Comparison of ENCODE assay signal across 13 cellular contexts in the genomic region with DNA sequence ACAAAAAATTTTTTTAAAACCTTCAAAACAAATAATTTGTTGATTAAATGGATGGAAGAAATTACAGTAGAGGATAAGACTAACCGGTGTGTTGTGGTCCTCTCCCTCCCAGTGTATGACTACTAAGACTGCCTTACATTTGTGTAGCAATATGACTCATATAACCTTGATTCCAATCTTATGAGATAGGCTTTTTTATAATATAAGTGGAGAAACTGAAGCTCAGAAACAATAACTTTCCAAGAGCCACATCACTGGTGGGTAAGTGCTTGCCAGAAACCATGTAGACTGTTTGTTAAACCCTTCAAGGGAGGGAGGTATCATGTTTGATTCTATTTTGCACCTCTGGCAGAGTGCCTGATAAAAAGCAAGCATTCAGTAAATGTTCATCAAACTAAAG. TPM values are rescaled to one million over a fixed set of nuclear protein-coding genes. Genes with fewer than 3 reads are reported as not detected.
A peak's percentile ranks its signal among the peaks of the same experiment; 100 is the strongest.
DNase-seq lines count a peak whose midpoint lies in the region; ATAC-seq and TF ChIP-seq lines count a peak whose summit lies in the region.
"Had no signal": no experiment of that assay in that cellular context is flagged by ENCODE, and none has a peak within 500 bp of the region (broad histone marks: within the 10 kb centered on the region; RNA-seq: fewer than 3 reads in every experiment).

No MANE protein-coding gene starts in this region.

- H3K9me3 Mint-ChIP-seq in MCF 10A (ENCODE audit: unreplicated experiment) (peaks cover 8% of the 10 kb centered on the region), T-cell (peaks cover 0 to 6% (median 4%) of the 10 kb centered on the region in 3 donors)
- peaks cover 6% of the 10 kb centered on the region for H3K9me3 Mint-ChIP-seq in activated T-helper 1 cell treated with anti-CD3 and anti-CD28 coated beads, Interleukin-12 subunit alpha, Interleukin-12 subunit beta, Interleukin-2, Interleukin-4 antibody, amounts not matched to agents 30 ng/mL and 10 ng/mL and 1 ng/mL, durations not matched to agents 14 hours and 24 hours and 36 hours
- H3K9me3 Mint-ChIP-seq: stimulated activated naive CD8-positive, alpha-beta T cell treated with anti-CD3 and anti-CD28 coated beads, Interleukin-15, Interleukin-2, amounts not matched to agents 100 ng/mL and 50 ng/mL, for 24 hours had no signal

- no peaks in the 10 kb centered on the region for H3K27me3 Mint-ChIP-seq in MCF 10A (ENCODE audit: insufficient read depth, unreplicated experiment)
- no peaks in the 10 kb centered on the region for H3K27me3 Mint-ChIP-seq in T-cell
- H3K27me3 Mint-ChIP-seq in activated T-helper 1 cell treated with anti-CD3 and anti-CD28 coated beads, Interleukin-12 subunit alpha, Interleukin-12 subunit beta, Interleukin-2, Interleukin-4 antibody, amounts not matched to agents 30 ng/mL and 10 ng/mL and 1 ng/mL, durations not matched to agents 14 hours and 24 hours and 36 hours (ENCODE audit: insufficient read depth) = no peaks in the 10 kb centered on the region
- H3K27me3 Mint-ChIP-seq: stimulated activated naive CD8-positive, alpha-beta T cell treated with anti-CD3 and anti-CD28 coated beads, Interleukin-15, Interleukin-2, amounts not matched to agents 100 ng/mL and 50 ng/mL, for 24 hours had no signal

- intact Hi-C loops in MCF 10A (cut with micrococcal nuclease) = loop anchor here (2.0 kb wide), 1 partner anchor 157 kb away; a partner anchor contains a TSS
- intact Hi-C loops in breast epithelium (cut with DNase I; ENCODE audit: low total_unique reads) = no loop called here
- intact Hi-C loops in upper lobe of right lung (cut with DNase I) = no loop called here
- intact Hi-C loops in activated T-helper 1 cell treated with anti-CD3 and anti-CD28 coated beads, Interleukin-12 subunit alpha, Interleukin-12 subunit beta, Interleukin-2, Interleukin-4 antibody, amounts not matched to agents 30 ng/mL and 10 ng/mL and 1 ng/mL, durations not matched to agents 14 hours and 24 hours and 36 hours (cut with micrococcal nuclease) = no loop called here

- DNase-seq in MCF 10A (ENCODE audit: unreplicated experiment) = peak; percentile 50
- DNase-seq in breast epithelium (ENCODE audit: low spot score in 2 of 2) = no peak
- DNase-seq in SJSA1 (ENCODE audit: low read depth in 1 of 2, low spot score in 2 of 2) = peak; percentile 50 to 85
- peak; percentile 89 for DNase-seq in fibroblast of mammary gland (ENCODE audit: low read depth)
- no peak for DNase-seq in upper lobe of right lung
- DNase-seq in activated effector memory CD4-positive, alpha-beta T cell treated with anti-CD3 and anti-CD28 coated beads, Interleukin-2, amount 50 U/mL, for 16 hours = no peak
- DNase-seq in T-cell = no peak
- DNase-seq in activated T-helper 1 cell treated with anti-CD3 and anti-CD28 coated beads, Interleukin-12 subunit alpha, Interleukin-12 subunit beta, Interleukin-2, Interleukin-4 antibody, amounts not matched to agents 30 ng/mL and 10 ng/mL and 1 ng/mL, durations not matched to agents 14 hours and 24 hours and 36 hours (ENCODE audit: low spot score) = no peak

- CTCF ChIA-PET in MCF 10A (lab: Yijun Ruan, JAX) = no interaction called here
- CTCF ChIA-PET in T-cell (lab: Charles Lee) = interaction anchor here in 1 of 2 donors (1.7 kb wide), 1 partner anchor 9 kb away, joined by 4 read pairs; no protein-coding TSS in a partner anchor

- H3K27ac Mint-ChIP-seq in MCF 10A (ENCODE audit: low read depth, unreplicated experiment) (no peak overlapping the region), T-cell (no peak overlapping the region)
- no peak overlapping the region for H3K27ac Mint-ChIP-seq in activated T-helper 1 cell treated with anti-CD3 and anti-CD28 coated beads, Interleukin-12 subunit alpha, Interleukin-12 subunit beta, Interleukin-2, Interleukin-4 antibody, amounts not matched to agents 30 ng/mL and 10 ng/mL and 1 ng/mL, durations not matched to agents 14 hours and 24 hours and 36 hours
- H3K27ac Mint-ChIP-seq: stimulated activated naive CD8-positive, alpha-beta T cell treated with anti-CD3 and anti-CD28 coated beads, Interleukin-15, Interleukin-2, amounts not matched to agents 100 ng/mL and 50 ng/mL, for 24 hours had no signal

- no peaks in the 10 kb centered on the region for H3K36me3 ChIP-seq in breast epithelium
- peaks cover 31% of the 10 kb centered on the region for H3K36me3 ChIP-seq in SJSA1
- no peaks in the 10 kb centered on the region for H3K36me3 ChIP-seq in upper lobe of right lung

- peaks cover 17% of the 10 kb centered on the region for H3K36me3 Mint-ChIP-seq in MCF 10A (ENCODE audit: insufficient read depth, unreplicated experiment)
- H3K36me3 Mint-ChIP-seq in T-cell = peaks cover 12% of the 10 kb centered on the region
- H3K36me3 Mint-ChIP-seq in activated T-helper 1 cell treated with anti-CD3 and anti-CD28 coated beads, Interleukin-12 subunit alpha, Interleukin-12 subunit beta, Interleukin-2, Interleukin-4 antibody, amounts not matched to agents 30 ng/mL and 10 ng/mL and 1 ng/mL, durations not matched to agents 14 hours and 24 hours and 36 hours (ENCODE audit: low read depth) = peaks cover 17% of the 10 kb centered on the region

- no TSS peak for BruUV-seq in MCF 10A (replicated peaks; lab: Mats Ljungman, UMichigan)

- H3K9me3 ChIP-seq in breast epithelium = no peaks in the 10 kb centered on the region
- no peaks in the 10 kb centered on the region; the same call in 1 of the 2 replicates for H3K9me3 ChIP-seq in SJSA1 (replicated peaks)
- H3K9me3 ChIP-seq in upper lobe of right lung = no peaks in the 10 kb centered on the region
- H3K9me3 ChIP-seq: gastroesophageal sphincter had no signal

- H3K4me1 ChIP-seq in breast epithelium = no peaks in the 10 kb centered on the region
- peaks cover 38% of the 10 kb centered on the region for H3K4me1 ChIP-seq in SJSA1 (replicated peaks)
- H3K4me1 ChIP-seq in upper lobe of right lung = no peaks in the 10 kb centered on the region
- H3K4me1 ChIP-seq: gastroesophageal sphincter had no signal

- H3K4me3 Mint-ChIP-seq in MCF 10A (ENCODE audit: unreplicated experiment) (no peak overlapping the region), T-cell (no peak overlapping the region)
- H3K4me3 Mint-ChIP-seq in activated T-helper 1 cell treated with anti-CD3 and anti-CD28 coated beads, Interleukin-12 subunit alpha, Interleukin-12 subunit beta, Interleukin-2, Interleukin-4 antibody, amounts not matched to agents 30 ng/mL and 10 ng/mL and 1 ng/mL, durations not matched to agents 14 hours and 24 hours and 36 hours = no peak overlapping the region
- H3K4me3 Mint-ChIP-seq: CD14-positive monocyte; stimulated activated naive CD8-positive, alpha-beta T cell treated with anti-CD3 and anti-CD28 coated beads, Interleukin-15, Interleukin-2, amounts not matched to agents 100 ng/mL and 50 ng/mL, for 24 hours; WTC11 had no signal

- TF ChIP-seq CTCF in MCF 10A (IDR thresholded peaks at IDR 0.05; ENCODE audit: unreplicated experiment) = no peak
- no peak for TF ChIP-seq CTCF in breast epithelium (IDR thresholded peaks at IDR 0.05)
- TF ChIP-seq CTCF in fibroblast of mammary gland (conservative IDR thresholded peaks at IDR 0.05; ENCODE audit: control insufficient read depth, insufficient read depth, low read depth, low read length) = no peak
- no peak for TF ChIP-seq CTCF in upper lobe of right lung (IDR thresholded peaks at IDR 0.05)

- H3K27me3 ChIP-seq in breast epithelium = no peaks in the 10 kb centered on the region
- no peaks in the 10 kb centered on the region for H3K27me3 ChIP-seq in SJSA1 (replicated peaks)
- no peaks in the 10 kb centered on the region for H3K27me3 ChIP-seq in upper lobe of right lung
- H3K27me3 ChIP-seq: gastroesophageal sphincter had no signal

- H3K27ac ChIP-seq in breast epithelium = no peak overlapping the region
- H3K27ac ChIP-seq in SJSA1 = peak overlapping the region; percentile 60
- H3K27ac ChIP-seq in upper lobe of right lung = no peak overlapping the region
- H3K27ac ChIP-seq: gastroesophageal sphincter had no signal

- POLR2A ChIA-PET in MCF 10A (lab: Yijun Ruan, JAX) (interaction anchor here (0.7 kb wide), 1 partner anchor 9 kb away, joined by 3 read pairs; no protein-coding TSS in a partner anchor), T-cell (lab: Charles Lee) (interaction anchor here in 1 of 2 donors (0.6 kb wide), 1 partner anchor 157 kb away, joined by 7 read pairs; a partner anchor contains a TSS)

- H3K4me1 Mint-ChIP-seq in MCF 10A (ENCODE audit: insufficient read depth, unreplicated experiment) (peaks cover 18% of the 10 kb centered on the region), T-cell (peaks cover 0 to 5% (median 3%) of the 10 kb centered on the region in 3 donors)
- H3K4me1 Mint-ChIP-seq in activated T-helper 1 cell treated with anti-CD3 and anti-CD28 coated beads, Interleukin-12 subunit alpha, Interleukin-12 subunit beta, Interleukin-2, Interleukin-4 antibody, amounts not matched to agents 30 ng/mL and 10 ng/mL and 1 ng/mL, durations not matched to agents 14 hours and 24 hours and 36 hours (ENCODE audit: low read depth) = peaks cover 30% of the 10 kb centered on the region
- H3K4me1 Mint-ChIP-seq: CD14-positive monocyte had no signal

- ATAC-seq in upper lobe of right lung (no peak), T-cell (replicated peaks in 1 of 4) (no peak)
- ATAC-seq: WTC11 had no signal

- H3K4me3 ChIP-seq in breast epithelium = no peak overlapping the region
- H3K4me3 ChIP-seq in SJSA1 = no peak overlapping the region
- no peak overlapping the region for H3K4me3 ChIP-seq in fibroblast of mammary gland (ENCODE audit: control insufficient read depth, low read depth, low read length)
- H3K4me3 ChIP-seq in upper lobe of right lung = no peak overlapping the region
- H3K4me3 ChIP-seq: gastroesophageal sphincter, skin epidermis had no signal

- TF ChIP-seq POLR2A in breast epithelium (IDR thresholded peaks at IDR 0.05) = no peak

RNA-seq across cellular contexts. Expression of a gene that starts 47.5 kb away (rescaled TPM):
- total RNA-seq in MCF 10A (2022) = 24.6 and 42.1 TPM in 2 replicates
- total RNA-seq in breast epithelium = 10 to 100 TPM; 12.8 to 15.7 (median 14.9) TPM
- total RNA-seq in SJSA1 (2014; rRNA removed; shearing (Covaris generic)) = 27.4 and 32.4 TPM in 2 replicates
- 15.8 TPM for total RNA-seq in upper lobe of right lung
- 1 to 10 TPM; 1.5 to 7.6 (median 4.1) TPM for total RNA-seq in T-cell
- total RNA-seq in activated T-helper 1 cell treated with anti-CD3 and anti-CD28 coated beads, Interleukin-12 subunit alpha, Interleukin-12 subunit beta, Interleukin-2, Interleukin-4 antibody, amounts not matched to agents 30 ng/mL and 10 ng/mL and 1 ng/mL, durations not matched to agents 14 hours and 24 hours and 36 hours = 24.4 TPM in 2 replicates

RNA-seq across cellular contexts. Expression of a gene that starts 47.6 kb away (rescaled TPM):
- total RNA-seq in MCF 10A (2022) = 15.8 and 27.6 TPM in 2 replicates
- 10 to 100 TPM in 1 of 3 donors, 1 to 10 TPM in 2; 7.9 to 10.5 (median 8.2) TPM for total RNA-seq in breast epithelium
- 12.2 and 14.3 TPM in 2 replicates for total RNA-seq in SJSA1 (2014; rRNA removed; shearing (Covaris generic))
- 10.8 TPM for total RNA-seq in upper lobe of right lung
- 10 to 100 TPM; 28.7 to 60.1 (median 35.0) TPM for total RNA-seq in T-cell
- 11.3 and 12.2 TPM in 2 replicates for total RNA-seq in activated T-helper 1 cell treated with anti-CD3 and anti-CD28 coated beads, Interleukin-12 subunit alpha, Interleukin-12 subunit beta, Interleukin-2, Interleukin-4 antibody, amounts not matched to agents 30 ng/mL and 10 ng/mL and 1 ng/mL, durations not matched to agents 14 hours and 24 hours and 36 hours

Comparison
In these comparisons a context has a peak if more than half of its experiments do, and no peak if none do; other contexts are left out.
1. DNase-seq: peak in MCF 10A (single experiment), SJSA1 (2 of 2) and fibroblast of mammary gland (single experiment); none in breast epithelium (0 of 2), upper lobe of right lung (single experiment), activated effector memory CD4-positive, alpha-beta T cell treated with anti-CD3 and anti-CD28 coated beads, Interleukin-2, amount 50 U/mL, for 16 hours (single experiment), T-cell (0 of 34) and activated T-helper 1 cell treated with anti-CD3 and anti-CD28 coated beads, Interleukin-12 subunit alpha, Interleukin-12 subunit beta, Interleukin-2, Interleukin-4 antibody, amounts not matched to agents 30 ng/mL and 10 ng/mL and 1 ng/mL, durations not matched to agents 14 hours and 24 hours and 36 hours (single experiment).